In genomic region chr11:11845551-11845950, GRCh38 we compare ENCODE assay signal across 16 cellular contexts. TPM values are rescaled to one million over a fixed set of nuclear protein-coding genes. Genes with fewer than 3 reads are reported as not detected.
A peak's percentile ranks its signal among the peaks of the same experiment; 100 is the strongest.
DNase-seq lines count a peak whose midpoint lies in the region; ATAC-seq, FAIRE-seq and TF ChIP-seq lines count a peak whose summit lies in the region.
"Had no signal": no experiment of that assay in that cellular context is flagged by ENCODE, and none has a peak within 500 bp of the region (broad histone marks: within the 10 kb centered on the region; RNA-seq: fewer than 3 reads in every experiment).

No MANE protein-coding gene starts in this region.

- peaks cover 45% of the 10 kb centered on the region for H3K4me1 Mint-ChIP-seq in GM23338

- ATAC-seq in GM23338 = no peak
- ATAC-seq in RWPE2 (ENCODE audit: low read depth) = no peak
- ATAC-seq: activated CD4-positive, alpha-beta T cell treated with anti-CD3 and anti-CD28 coated beads for 36 hours had no signal

- H3K27me3 Mint-ChIP-seq in GM23338 (ENCODE audit: insufficient read depth, low read depth, poor library complexity) = peaks cover 5% of the 10 kb centered on the region
- H3K27me3 Mint-ChIP-seq: activated CD4-positive, alpha-beta T cell treated with anti-CD3 and anti-CD28 coated beads for 36 hours; activated naive CD8-positive, alpha-beta T cell had no signal

- TF ChIP-seq POLR2A in H54 (IDR thresholded peaks at IDR 0.05; ENCODE audit: low read depth, low read length) = no peak

- H3K9me2 ChIP-seq in GM23338 (ENCODE audit: insufficient read depth) = no peaks in the 10 kb centered on the region

- no peaks in the 10 kb centered on the region for H3K36me3 Mint-ChIP-seq in GM23338 (ENCODE audit: low read depth)
- H3K36me3 Mint-ChIP-seq: activated naive CD8-positive, alpha-beta T cell had no signal

- H3K36me3 ChIP-seq in GM23338 (ENCODE audit: insufficient read depth) (no peaks in the 10 kb centered on the region), RWPE2 (ENCODE audit: low read depth) (no peaks in the 10 kb centered on the region), skeletal muscle tissue (ENCODE audit: control insufficient read depth in 3 of 3, insufficient read depth in 3 of 3, low read length in 3 of 3) (no peaks in the 10 kb centered on the region)

- H3F3A ChIP-seq in GM23338 (replicated peaks; ENCODE audit: low read depth) = no peaks in the 10 kb centered on the region

- H3K9me3 Mint-ChIP-seq in GM23338 = no peaks in the 10 kb centered on the region

- TF ChIP-seq CTCF in GM23338 (conservative IDR thresholded peaks at IDR 0.05; ENCODE audit: low read depth in 2 of 2) (no peak), RWPE2 (IDR thresholded peaks at IDR 0.05; ENCODE audit: poor library complexity, severe bottlenecking) (no peak), fibroblast of mammary gland (conservative IDR thresholded peaks at IDR 0.05; ENCODE audit: control insufficient read depth, insufficient read depth, low read depth, low read length) (no peak)

- FAIRE-seq in H54 (lab: Jason Lieb, UNC) = no peak
- FAIRE-seq: G401.6 had no signal

- no peak overlapping the region for H3K27ac Mint-ChIP-seq in GM23338
- H3K27ac Mint-ChIP-seq: activated CD4-positive, alpha-beta T cell treated with anti-CD3 and anti-CD28 coated beads for 36 hours; activated naive CD8-positive, alpha-beta T cell had no signal

- H2AFZ ChIP-seq in GM23338 = no peak overlapping the region

- H3K4me3 ChIP-seq in GM23338 (no peak overlapping the region), RWPE2 (ENCODE audit: severe bottlenecking) (no peak overlapping the region), fibroblast of mammary gland (ENCODE audit: control insufficient read depth, low read depth, low read length) (no peak overlapping the region), skeletal muscle tissue (ENCODE audit: low read length in 3 of 3) (no peak overlapping the region)

- H3K9me3 ChIP-seq in RWPE2 (ENCODE audit: severe bottlenecking) = no peaks in the 10 kb centered on the region
- H3K9me3 ChIP-seq in skeletal muscle tissue (ENCODE audit: control insufficient read depth in 3 of 3, low read length in 3 of 3) = no peaks in the 10 kb centered on the region

- H3K9ac ChIP-seq in skeletal muscle tissue (ENCODE audit: low read depth in 1 of 3, low read length in 3 of 3) = peak overlapping the region in 1 of 3 donors; percentile 25

- H3K27me3 ChIP-seq in GM23338 (ENCODE audit: insufficient read depth) = no peaks in the 10 kb centered on the region
- H3K27me3 ChIP-seq in RWPE2 (ENCODE audit: insufficient read depth, poor library complexity, severe bottlenecking) = no peaks in the 10 kb centered on the region
- H3K27me3 ChIP-seq in skeletal muscle tissue (ENCODE audit: control insufficient read depth in 3 of 3, insufficient read depth in 3 of 3, low read length in 3 of 3) = no peaks in the 10 kb centered on the region

- H3K4me3 Mint-ChIP-seq in GM23338 = peak overlapping the region; percentile 32; the same call in 1 of the 3 replicates
- H3K4me3 Mint-ChIP-seq: activated CD4-positive, alpha-beta T cell treated with anti-CD3 and anti-CD28 coated beads for 36 hours; activated naive CD8-positive, alpha-beta T cell had no signal

- no peak overlapping the region for H3K27ac ChIP-seq in GM23338 (ENCODE audit: low read depth)
- peak overlapping the region; percentile 72 for H3K27ac ChIP-seq in RWPE2 (ENCODE audit: poor library complexity, severe bottlenecking)
- H3K27ac ChIP-seq in skeletal muscle tissue (ENCODE audit: low read depth, low read length) = peak overlapping the region; percentile 9

- peak overlapping the region; percentile 86; the same call in 1 of the 2 replicates for H3K4me2 ChIP-seq in GM23338

- peaks cover 46% of the 10 kb centered on the region for H3K4me1 ChIP-seq in GM23338 (ENCODE audit: insufficient read depth)
- H3K4me1 ChIP-seq in RWPE2 (ENCODE audit: insufficient read depth, poor library complexity, severe bottlenecking) = peaks cover 39% of the 10 kb centered on the region
- peaks cover 36 to 56% (median 49%) of the 10 kb centered on the region in 3 donors for H3K4me1 ChIP-seq in skeletal muscle tissue (ENCODE audit: control insufficient read depth in 3 of 3, insufficient read depth in 3 of 3, low read length in 3 of 3)

- peaks cover 29% of the 10 kb centered on the region for H4K20me1 ChIP-seq in GM23338 (replicated peaks; ENCODE audit: insufficient read depth)

- DNase-seq in GM23338 (ENCODE audit: low spot score) (no peak), RWPE2 (ENCODE audit: low spot score) (no peak), fibroblast of mammary gland (ENCODE audit: low read depth) (peak; percentile 55), H54 (ENCODE audit: insufficient read length, low spot score) (no peak), NCI-H82 treated with DMSO at 0.1 percent for 48 hours (lab: John Stamatoyannopoulos, UW; ENCODE audit: unreplicated experiment) (no peak), GF-D8 (lab: John Stamatoyannopoulos, UW) (no peak)
- DNase-seq: effector CD8-positive, alpha-beta T cell; KBM-7; NCI-H2227 treated with DMSO at 0.1 percent for 48 hours; nucleus accumbens; SHP77; stimulated activated CD4-positive, alpha-beta T cell treated with anti-CD3 and anti-CD28 coated beads, Interleukin-4, amount 100 ng/mL, for 1 hour had no signal

- H3K79me2 ChIP-seq in GM23338 (replicated peaks; ENCODE audit: insufficient read depth) = peaks cover 80% of the 10 kb centered on the region

TF ChIP-seq in GM23338, 12 proteins besides CTCF, POLR2A, EP300 and RAD21:
- TF ChIP-seq CREB1 (CRISPR knock-in tag; IDR thresholded peaks at IDR 0.05; ENCODE audit: low read depth) (no peak), STAT1 (IDR thresholded peaks at IDR 0.05; ENCODE audit: unreplicated experiment) (no peak), JUNB (IDR thresholded peaks at IDR 0.05; ENCODE audit: unreplicated experiment) (no peak), POLR2AphosphoS5 (IDR thresholded peaks at IDR 0.05; ENCODE audit: low read depth) (no peak), ETS1 (IDR thresholded peaks at IDR 0.05) (no peak), EZH2phosphoT487 (IDR thresholded peaks at IDR 0.05; ENCODE audit: unreplicated experiment) (no peak), EZH2 (IDR thresholded peaks at IDR 0.05; ENCODE audit: low read depth, unreplicated experiment) (no peak)
- TF ChIP-seq, protein P1, sequence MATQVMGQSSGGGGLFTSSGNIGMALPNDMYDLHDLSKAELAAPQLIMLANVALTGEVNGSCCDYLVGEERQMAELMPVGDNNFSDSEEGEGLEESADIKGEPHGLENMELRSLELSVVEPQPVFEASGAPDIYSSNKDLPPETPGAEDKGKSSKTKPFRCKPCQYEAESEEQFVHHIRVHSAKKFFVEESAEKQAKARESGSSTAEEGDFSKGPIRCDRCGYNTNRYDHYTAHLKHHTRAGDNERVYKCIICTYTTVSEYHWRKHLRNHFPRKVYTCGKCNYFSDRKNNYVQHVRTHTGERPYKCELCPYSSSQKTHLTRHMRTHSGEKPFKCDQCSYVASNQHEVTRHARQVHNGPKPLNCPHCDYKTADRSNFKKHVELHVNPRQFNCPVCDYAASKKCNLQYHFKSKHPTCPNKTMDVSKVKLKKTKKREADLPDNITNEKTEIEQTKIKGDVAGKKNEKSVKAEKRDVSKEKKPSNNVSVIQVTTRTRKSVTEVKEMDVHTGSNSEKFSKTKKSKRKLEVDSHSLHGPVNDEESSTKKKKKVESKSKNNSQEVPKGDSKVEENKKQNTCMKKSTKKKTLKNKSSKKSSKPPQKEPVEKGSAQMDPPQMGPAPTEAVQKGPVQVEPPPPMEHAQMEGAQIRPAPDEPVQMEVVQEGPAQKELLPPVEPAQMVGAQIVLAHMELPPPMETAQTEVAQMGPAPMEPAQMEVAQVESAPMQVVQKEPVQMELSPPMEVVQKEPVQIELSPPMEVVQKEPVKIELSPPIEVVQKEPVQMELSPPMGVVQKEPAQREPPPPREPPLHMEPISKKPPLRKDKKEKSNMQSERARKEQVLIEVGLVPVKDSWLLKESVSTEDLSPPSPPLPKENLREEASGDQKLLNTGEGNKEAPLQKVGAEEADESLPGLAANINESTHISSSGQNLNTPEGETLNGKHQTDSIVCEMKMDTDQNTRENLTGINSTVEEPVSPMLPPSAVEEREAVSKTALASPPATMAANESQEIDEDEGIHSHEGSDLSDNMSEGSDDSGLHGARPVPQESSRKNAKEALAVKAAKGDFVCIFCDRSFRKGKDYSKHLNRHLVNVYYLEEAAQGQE (IDR thresholded peaks at IDR 0.05; ENCODE audit: unreplicated experiment) = no peak

RNA-seq across cellular contexts. Expression of gene USP47, which starts 3.8 kb away (rescaled TPM):
- 32.1 and 36.7 TPM in 2 replicates for total RNA-seq in GM23338 (2014; rRNA removed; shearing (Covaris generic))
- 15.5 and 16.3 TPM in 2 replicates for polyA plus RNA-seq in GM23338 (2016; fragmentation: Nextera tagmentation; extraction: Ambion mirVana)
- total RNA-seq in skeletal muscle tissue = 69.4 TPM
